Comparison of ENCODE assay signal across 1 cellular context in genomic region chr10:33008499-33009243, GRCh38.
TF ChIP-seq lines count a peak whose summit lies in the region.

No MANE protein-coding gene starts in this region.

TF ChIP-seq in HepG2, 621 proteins besides CTCF, POLR2A, EP300 and RAD21 (continued from another document):
- TF ChIP-seq NFAT5 (CRISPR knock-in tag; IDR thresholded peaks at IDR 0.05): no peak
- no peak for TF ChIP-seq HOXD1 (CRISPR knock-in tag; IDR thresholded peaks at IDR 0.05)
- 0 out of 2 replicates have a peak, but pooled peaks have one; percentile 22 for TF ChIP-seq NFATC3 (CRISPR knock-in tag; IDR thresholded peaks at IDR 0.05)
- TF ChIP-seq EEA1 (CRISPR knock-in tag; IDR thresholded peaks at IDR 0.05; ENCODE audit: borderline replicate concordance): no peak
- TF ChIP-seq ZNF597 (CRISPR knock-in tag; IDR thresholded peaks at IDR 0.05): no peak
- no peak for TF ChIP-seq ZC3H13 (CRISPR knock-in tag; IDR thresholded peaks at IDR 0.05)
- no peak for TF ChIP-seq PHF8 (CRISPR knock-in tag; IDR thresholded peaks at IDR 0.05)
- no peak for TF ChIP-seq PHF20 (CRISPR knock-in tag; IDR thresholded peaks at IDR 0.05)
- no peak for TF ChIP-seq ZNF235 (CRISPR knock-in tag; IDR thresholded peaks at IDR 0.05; ENCODE audit: borderline replicate concordance)
- no peak for TF ChIP-seq ZNF83 (CRISPR knock-in tag; IDR thresholded peaks at IDR 0.05; ENCODE audit: borderline replicate concordance)
- 0 out of 2 replicates have a peak, but pooled peaks have one; percentile 45 for TF ChIP-seq REPIN1 (CRISPR knock-in tag; IDR thresholded peaks at IDR 0.05; ENCODE audit: borderline replicate concordance, low read depth)
- no peak for TF ChIP-seq ZNF772 (CRISPR knock-in tag; IDR thresholded peaks at IDR 0.05)
- TF ChIP-seq GATAD1 (CRISPR knock-in tag; IDR thresholded peaks at IDR 0.05): no peak
- no peak for TF ChIP-seq ZNF547 (CRISPR knock-in tag; IDR thresholded peaks at IDR 0.05)
- no peak for TF ChIP-seq PAF1 (CRISPR knock-in tag; IDR thresholded peaks at IDR 0.05)
- TF ChIP-seq HMGXB3 (CRISPR knock-in tag; IDR thresholded peaks at IDR 0.05; ENCODE audit: borderline replicate concordance): 0 out of 2 replicates have a peak, but pooled peaks have one; percentile 37
- TF ChIP-seq ZNF205 (CRISPR knock-in tag; IDR thresholded peaks at IDR 0.05): peak; percentile 58; the same call in 1 of the 2 replicates
- TF ChIP-seq ZUFSP (CRISPR knock-in tag; IDR thresholded peaks at IDR 0.05; ENCODE audit: borderline replicate concordance): no peak
- no peak for TF ChIP-seq TOPORS (CRISPR knock-in tag; IDR thresholded peaks at IDR 0.05)
TF ChIP-seq in HepG2: peak in this region for 21.
